In genomic region chr2:135144343-135144742, GRCh38 we compare ENCODE assay signal across 13 cellular contexts.
"Had no signal": no experiment of that assay in that cellular context is flagged by ENCODE, and none has a peak within 500 bp of the region (broad histone marks: within the 10 kb centered on the region; RNA-seq: fewer than 3 reads in every experiment).

No MANE protein-coding gene starts in this region.

- H3K4me1 Mint-ChIP-seq: mesothelial cell of epicardium; stimulated activated effector memory CD8-positive, alpha-beta T cell treated with anti-CD3 and anti-CD28 coated beads, Interleukin-12 subunit alpha, Interleukin-12 subunit beta, amount 100 ng/mL, for 72 hours had no signal

- H3K27me3 ChIP-seq: ascending aorta, ovary, tibial artery had no signal

- H3K27me3 Mint-ChIP-seq: activated naive CD8-positive, alpha-beta T cell treated with anti-CD3 and anti-CD28 coated beads, Interleukin-2, amount 10 ng/mL, durations not matched to agents 7 days and 5 days had no signal

- H3K4me1 ChIP-seq: ascending aorta, lower lobe of right lung, tibial artery had no signal

- H3K4me3 Mint-ChIP-seq: activated naive CD8-positive, alpha-beta T cell treated with anti-CD3 and anti-CD28 coated beads, Interleukin-2, amount 10 ng/mL, durations not matched to agents 7 days and 5 days; activated T-helper 1 cell treated with anti-CD3 and anti-CD28 coated beads, Interleukin-12 subunit alpha, Interleukin-12 subunit beta, Interleukin-2, Interleukin-4 antibody, amounts not matched to agents 30 ng/mL and 10 ng/mL and 1 ng/mL, durations not matched to agents 14 hours and 24 hours and 36 hours; mesothelial cell of epicardium; stimulated activated effector memory CD8-positive, alpha-beta T cell treated with anti-CD3 and anti-CD28 coated beads, Interleukin-12 subunit alpha, Interleukin-12 subunit beta, amount 100 ng/mL, for 72 hours had no signal

- DNase-seq: activated CD4-positive, alpha-beta T cell treated with anti-CD3 and anti-CD28 coated beads, Interleukin-2, amount 50 U/mL, for 1 hour; activated naive CD4-positive, alpha-beta T cell; activated naive CD8-positive, alpha-beta T cell treated with anti-CD3 and anti-CD28 coated beads, Interleukin-2, amount 10 ng/mL, durations not matched to agents 7 days and 5 days; hypothalamus; lower lobe of right lung; ovary; SW 1271; tibial artery had no signal

- H3K4me3 ChIP-seq: ascending aorta, lower lobe of right lung, ovary, tibial artery had no signal

- ATAC-seq: activated CD4-positive, CD25-positive, alpha-beta regulatory T cell treated with anti-CD3 and anti-CD28 coated beads, Interleukin-2, amount 50 U/mL, for 24 hours; lower lobe of right lung; stimulated activated effector memory CD8-positive, alpha-beta T cell treated with anti-CD3 and anti-CD28 coated beads, Interleukin-12 subunit alpha, Interleukin-12 subunit beta, amount 100 ng/mL, for 72 hours had no signal

- H3K27ac ChIP-seq: ascending aorta, lower lobe of right lung, ovary, tibial artery had no signal

- H3K27ac Mint-ChIP-seq: activated naive CD8-positive, alpha-beta T cell treated with anti-CD3 and anti-CD28 coated beads, Interleukin-2, amount 10 ng/mL, durations not matched to agents 7 days and 5 days; activated T-helper 1 cell treated with anti-CD3 and anti-CD28 coated beads, Interleukin-12 subunit alpha, Interleukin-12 subunit beta, Interleukin-2, Interleukin-4 antibody, amounts not matched to agents 30 ng/mL and 10 ng/mL and 1 ng/mL, durations not matched to agents 14 hours and 24 hours and 36 hours; mesothelial cell of epicardium; stimulated activated effector memory CD8-positive, alpha-beta T cell treated with anti-CD3 and anti-CD28 coated beads, Interleukin-12 subunit alpha, Interleukin-12 subunit beta, amount 100 ng/mL, for 72 hours had no signal
